ENCODE assay signal across 18 cellular contexts in genomic region chr18:37231251-37231650, GRCh38.
"Had no signal": no experiment of that assay in that cellular context is flagged by ENCODE, and none has a peak within 500 bp of the region (broad histone marks: within the 10 kb centered on the region; RNA-seq: fewer than 3 reads in every experiment).

No MANE protein-coding gene starts in this region.

- H3K27ac ChIP-seq: coronary artery, dorsolateral prefrontal cortex, esophagus muscularis mucosa, foreskin keratinocyte, gastroesophageal sphincter, heart right ventricle, left lung, lower lobe of right lung had no signal

- H3K4me1 ChIP-seq: foreskin keratinocyte, left lung, lower lobe of right lung had no signal

- H3K9me3 ChIP-seq: esophagus muscularis mucosa, gastroesophageal sphincter, left lung, lower lobe of right lung had no signal

- H3K27me3 ChIP-seq: dorsolateral prefrontal cortex, esophagus muscularis mucosa, foreskin keratinocyte, gastroesophageal sphincter, heart right ventricle, left lung had no signal

- ATAC-seq: foreskin keratinocyte; gastroesophageal sphincter; left lung; lower lobe of right lung; naive thymus-derived CD4-positive, alpha-beta T cell; natural killer cell had no signal

- H3K4me3 ChIP-seq: coronary artery, dorsolateral prefrontal cortex, esophagus muscularis mucosa, gastroesophageal sphincter, heart right ventricle, left lung, lower lobe of right lung had no signal

- DNase-seq: dermis blood vessel endothelial cell; dorsolateral prefrontal cortex; effector CD4-positive, alpha-beta T cell; effector memory CD4-positive, alpha-beta T cell; foreskin keratinocyte; heart right ventricle; hippocampal formation; left cardiac atrium; left lung; left ventricle myocardium superior; lower lobe of right lung; mesenchymal stem cell; midbrain; naive thymus-derived CD4-positive, alpha-beta T cell; natural killer cell had no signal

- H3K36me3 ChIP-seq: esophagus muscularis mucosa, gastroesophageal sphincter, heart right ventricle, left lung, lower lobe of right lung had no signal
